ENCODE assay signal across 8 cellular contexts in genomic region chr12:6229823-6230222, GRCh38. TPM values are rescaled to one million over a fixed set of nuclear protein-coding genes. Genes with fewer than 3 reads are reported as not detected.
DNase-seq lines count a peak whose midpoint lies in the region; ATAC-seq and TF ChIP-seq lines count a peak whose summit lies in the region.

No MANE protein-coding gene starts in this region.

- peaks cover 39% of the 10 kb centered on the region for H3K4me1 Mint-ChIP-seq in WTC11
- H3K4me1 Mint-ChIP-seq in stimulated activated naive B cell treated with anti-CD40 and anti-IgM and Interleukin-4, amounts not matched to agents 10 μg/mL and 1 μg/mL and 100 μg/mL, for 72 hours, result peaks cover 23 to 32% of the 10 kb centered on the region in 2 donors

- no peak for ATAC-seq in WTC11
- no peak for ATAC-seq in HG02870 (IDR thresholded peaks at IDR 0.05; ENCODE audit: unreplicated experiment)
- ATAC-seq in stimulated activated naive B cell treated with anti-CD40 and anti-IgM and Interleukin-4, amounts not matched to agents 10 μg/mL and 1 μg/mL and 100 μg/mL, for 72 hours (replicated peaks), result no peak

- TF ChIP-seq CTCF in HFF-Myc (IDR thresholded peaks at IDR 0.05; ENCODE audit: low read depth, low read length, missing control alignments), result no peak
- TF ChIP-seq CTCF in WTC11 (IDR thresholded peaks at IDR 0.05), result no peak

- no peaks in the 10 kb centered on the region for H3K9me3 Mint-ChIP-seq in WTC11
- H3K9me3 Mint-ChIP-seq in stimulated activated naive B cell treated with anti-CD40 and anti-IgM and Interleukin-4, amounts not matched to agents 10 μg/mL and 1 μg/mL and 100 μg/mL, for 72 hours, result no peaks in the 10 kb centered on the region

- H3K4me3 ChIP-seq in HFF-Myc (replicated peaks; ENCODE audit: low read depth, low read length), result no peak overlapping the region

- H3K36me3 Mint-ChIP-seq in WTC11, result peaks cover 63% of the 10 kb centered on the region
- peaks cover 4 to 8% of the 10 kb centered on the region in 2 donors for H3K36me3 Mint-ChIP-seq in stimulated activated naive B cell treated with anti-CD40 and anti-IgM and Interleukin-4, amounts not matched to agents 10 μg/mL and 1 μg/mL and 100 μg/mL, for 72 hours

- H3K27me3 Mint-ChIP-seq in WTC11 (ENCODE audit: low read depth), result no peaks in the 10 kb centered on the region
- peaks cover 0 to 4% of the 10 kb centered on the region in 2 donors for H3K27me3 Mint-ChIP-seq in stimulated activated naive B cell treated with anti-CD40 and anti-IgM and Interleukin-4, amounts not matched to agents 10 μg/mL and 1 μg/mL and 100 μg/mL, for 72 hours

- DNase-seq in HFF-Myc (ENCODE audit: extremely low read depth, low read depth) (peak; percentile 58), WTC11 (ENCODE audit: low spot score) (no peak), globus pallidus (ENCODE audit: low spot score) (peak; percentile 88), renal cortical epithelial cell (ENCODE audit: low read depth) (peak; percentile 88), NCI-H2107 (lab: John Stamatoyannopoulos, UW) (no peak), NCI-H524 (lab: John Stamatoyannopoulos, UW) (no peak)
- DNase-seq in stimulated activated naive B cell treated with anti-CD40 and anti-IgM and Interleukin-4, amounts not matched to agents 10 μg/mL and 1 μg/mL and 100 μg/mL, for 72 hours, result no peak

- POLR2A ChIA-PET in WTC11 (lab: Charles Lee), result interaction anchor here (1.0 kb wide), 1 partner anchor 14 kb away, joined by 3 read pairs; no protein-coding TSS in a partner anchor

- CTCF ChIA-PET in WTC11 (lab: Charles Lee), result interaction anchor here (0.5 to 5.7 kb wide), 10 partner anchors 15 to 172 kb away, joined by 3 to 36 read pairs (median 4); no protein-coding TSS in a partner anchor

- peak overlapping the region; percentile 92 for H3K27ac Mint-ChIP-seq in WTC11
- no peak overlapping the region for H3K27ac Mint-ChIP-seq in stimulated activated naive B cell treated with anti-CD40 and anti-IgM and Interleukin-4, amounts not matched to agents 10 μg/mL and 1 μg/mL and 100 μg/mL, for 72 hours

- no peak overlapping the region for H3K4me3 Mint-ChIP-seq in WTC11
- no peak overlapping the region for H3K4me3 Mint-ChIP-seq in stimulated activated naive B cell treated with anti-CD40 and anti-IgM and Interleukin-4, amounts not matched to agents 10 μg/mL and 1 μg/mL and 100 μg/mL, for 72 hours

TF ChIP-seq in WTC11, 78 proteins besides CTCF, POLR2A, EP300 and RAD21:
- no peak for TF ChIP-seq E2F4 (CRISPR knock-in tag; IDR thresholded peaks at IDR 0.05; ENCODE audit: borderline replicate concordance, low read depth)
- TF ChIP-seq TP53 (CRISPR knock-in tag; IDR thresholded peaks at IDR 0.05), result no peak
- no peak for TF ChIP-seq ZNF121 (CRISPR knock-in tag; IDR thresholded peaks at IDR 0.05)
- no peak for TF ChIP-seq MYBL2 (CRISPR knock-in tag; IDR thresholded peaks at IDR 0.05)
- no peak for TF ChIP-seq ZNF396 (CRISPR knock-in tag; IDR thresholded peaks at IDR 0.05; ENCODE audit: borderline replicate concordance)
- TF ChIP-seq ZBTB21 (CRISPR knock-in tag; IDR thresholded peaks at IDR 0.05; ENCODE audit: borderline replicate concordance), result no peak
- TF ChIP-seq ATF1 (CRISPR knock-in tag; IDR thresholded peaks at IDR 0.05), result no peak
- TF ChIP-seq ZNF512 (CRISPR knock-in tag; IDR thresholded peaks at IDR 0.05; ENCODE audit: borderline replicate concordance), result no peak
- no peak for TF ChIP-seq CREM (CRISPR knock-in tag; IDR thresholded peaks at IDR 0.05)
- TF ChIP-seq ZNF416 (CRISPR knock-in tag; IDR thresholded peaks at IDR 0.05), result no peak
- no peak for TF ChIP-seq MAX (CRISPR knock-in tag; IDR thresholded peaks at IDR 0.05)
- no peak for TF ChIP-seq FOXJ3 (CRISPR knock-in tag; IDR thresholded peaks at IDR 0.05; ENCODE audit: borderline replicate concordance)
- TF ChIP-seq GABPB1 (CRISPR knock-in tag; IDR thresholded peaks at IDR 0.05), result no peak
- TF ChIP-seq SOX15 (CRISPR knock-in tag; IDR thresholded peaks at IDR 0.05), result no peak
- no peak for TF ChIP-seq E2F1 (CRISPR knock-in tag; IDR thresholded peaks at IDR 0.05)

RNA-seq across cellular contexts. Expression of gene CD9, which starts 29.6 kb away (rescaled TPM):
- total RNA-seq in WTC11 (2021) (241 to 260 TPM (median 251 TPM) in 3 replicates), renal cortical epithelial cell (333 and 1,067 TPM in 2 replicates)

Comparison
In these comparisons a context has a peak if more than half of its experiments do, and no peak if none do; other contexts are left out.
1. DNase-seq: peak in HFF-Myc (single experiment), globus pallidus (single experiment) and renal cortical epithelial cell (single experiment); none in WTC11 (single experiment), NCI-H2107 (single experiment), NCI-H524 (0 of 2) and stimulated activated naive B cell treated with anti-CD40 and anti-IgM and Interleukin-4, amounts not matched to agents 10 μg/mL and 1 μg/mL and 100 μg/mL, for 72 hours (single experiment).